Comparison of ENCODE assay signal across 8 cellular contexts in the genomic region with DNA sequence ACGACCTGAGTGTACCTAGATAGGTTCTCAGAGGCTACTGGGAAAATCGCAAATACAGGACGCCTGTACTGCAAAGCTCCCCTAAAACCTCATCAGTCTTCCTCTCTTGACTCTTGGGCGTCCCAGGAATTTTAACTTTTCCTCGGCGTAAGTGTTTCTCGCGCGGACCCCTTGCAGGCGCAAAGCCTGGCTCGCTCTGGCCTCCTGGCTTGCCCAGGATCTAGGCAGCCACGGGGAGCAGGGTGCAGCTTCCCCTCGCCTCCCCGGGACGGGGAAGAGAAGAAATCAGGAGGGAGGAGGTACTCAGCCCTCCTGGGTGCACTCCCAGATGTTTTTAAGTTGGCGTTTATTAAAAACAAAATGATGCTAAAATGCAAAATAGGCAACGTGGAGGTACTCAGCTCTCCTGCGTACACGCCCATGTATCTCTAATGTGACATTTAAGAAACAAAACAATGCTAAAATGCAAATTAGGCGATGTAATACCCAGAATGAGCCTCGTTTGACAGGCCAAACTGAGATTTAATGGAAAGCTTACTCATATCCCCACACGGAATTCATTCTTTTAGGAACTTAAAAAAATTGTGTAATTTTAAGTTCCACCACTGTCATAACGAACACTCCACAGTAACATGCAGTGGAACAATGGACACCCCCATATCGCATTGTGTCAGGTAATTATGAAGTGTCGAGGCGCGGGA. TPM values are rescaled to one million over a fixed set of nuclear protein-coding genes. Genes with fewer than 3 reads are reported as not detected.
DNase-seq lines count a peak whose midpoint lies in the region; ATAC-seq and TF ChIP-seq lines count a peak whose summit lies in the region.

No MANE protein-coding gene starts in this region.

- no peaks in the 10 kb centered on the region for H3K9me3 ChIP-seq in SU-DHL-6 (ENCODE audit: insufficient read depth, low read length)
- no peaks in the 10 kb centered on the region for H3K9me3 ChIP-seq in sigmoid colon

- peaks cover 10% of the 10 kb centered on the region for H3F3A ChIP-seq in SU-DHL-6 (ENCODE audit: insufficient read depth)

- no peaks in the 10 kb centered on the region for H3K27me3 ChIP-seq in SU-DHL-6 (ENCODE audit: low read length)
- H3K27me3 ChIP-seq in sigmoid colon: peaks cover 0 to 6% (median 0%) of the 10 kb centered on the region in 3 donors

- H3K36me3 ChIP-seq in SU-DHL-6 (ENCODE audit: low read length): 0 out of 2 replicates have a peak, but pooled peaks cover 3% of the 10 kb centered on the region
- H3K36me3 ChIP-seq in sigmoid colon: no peaks in the 10 kb centered on the region

- peak overlapping the region; percentile 37 for H2AFZ ChIP-seq in SU-DHL-6 (ENCODE audit: low read depth, low read length, severe bottlenecking)

- peak overlapping the region; percentile 66 for H3K4me2 ChIP-seq in SU-DHL-6 (ENCODE audit: low read depth, low read length, poor library complexity, severe bottlenecking)

- peaks cover 31% of the 10 kb centered on the region for H3K79me2 ChIP-seq in SU-DHL-6 (ENCODE audit: insufficient read depth, low read length)

- intact Hi-C loops in left ventricle myocardium superior (cut with micrococcal nuclease) (no loop called here), sigmoid colon (cut with DNase I) (loop anchor here (5.0 kb wide), 1 partner anchor 469 kb away; the partner anchor contains the start of gene SEC63)

- no peak for TF ChIP-seq EP300 in sigmoid colon (IDR thresholded peaks at IDR 0.05)

- peak; percentile 33 for DNase-seq in left ventricle myocardium superior
- DNase-seq in sigmoid colon: no peak
- DNase-seq in COR-L47 (lab: John Stamatoyannopoulos, UW): no peak
- DNase-seq in erythroblast (lab: John Stamatoyannopoulos, UW): no peak
- DNase-seq in NCI-H2171 (lab: John Stamatoyannopoulos, UW): no peak
- no peak for DNase-seq in UCSD-AML1 (lab: John Stamatoyannopoulos, UW; ENCODE audit: unreplicated experiment)

- no peaks in the 10 kb centered on the region for H3K9me2 ChIP-seq in SU-DHL-6 (replicated peaks; ENCODE audit: insufficient read depth, low read length)

- peaks cover 0 to 26% (median 12%) of the 10 kb centered on the region in 4 donors for H3K4me1 ChIP-seq in sigmoid colon

- TF ChIP-seq POLR2A in sigmoid colon (IDR thresholded peaks at IDR 0.05) (no peak), erythroblast (IDR thresholded peaks at IDR 0.05; ENCODE audit: low read length) (no peak)

- H3K9ac ChIP-seq in SU-DHL-6 (ENCODE audit: low read length): peak overlapping the region; percentile 90

- H4K20me1 ChIP-seq in SU-DHL-6 (ENCODE audit: low read depth, low read length): peaks cover 4% of the 10 kb centered on the region; the same call in 1 of the 2 replicates

- H3K4me3 ChIP-seq in GM12875 (ENCODE audit: low read depth, low read length) (peak overlapping the region; percentile 73), SU-DHL-6 (ENCODE audit: insufficient read depth, low read length, poor library complexity, severe bottlenecking) (peak overlapping the region; percentile 96), sigmoid colon (peak overlapping the region; percentile 77 to 86 (median 82))

- no peak for ATAC-seq in left ventricle myocardium superior

- H3K27ac ChIP-seq in SU-DHL-6 (ENCODE audit: low read depth, low read length) (no peak overlapping the region), sigmoid colon (peak overlapping the region; percentile 88 to 95 (median 92))

- no peak for TF ChIP-seq CTCF in GM12875 (IDR thresholded peaks at IDR 0.05; ENCODE audit: borderline replicate concordance, insufficient read depth, low read depth, low read length)
- TF ChIP-seq CTCF in SU-DHL-6 (IDR thresholded peaks at IDR 0.05; ENCODE audit: insufficient read depth, low read length, poor library complexity, severe bottlenecking): no peak
- no peak for TF ChIP-seq CTCF in sigmoid colon (IDR thresholded peaks at IDR 0.05)

- WGBS in sigmoid colon, 2 donors: 10 to 13% methylated on average over 27 of the region's 27 CpGs

RNA-seq across cellular contexts. Expression of gene SOBP, which starts 1.6 kb away (rescaled TPM):
- total RNA-seq in left ventricle myocardium superior (15.3 TPM), sigmoid colon (10 to 100 TPM; 16.8 to 38.5 (median 22.8) TPM)
- polyA plus RNA-seq in sigmoid colon: 1 to 10 TPM; 1.2 to 2.4 (median 1.8) TPM

RNA-seq across cellular contexts. Expression of gene PDSS2, which starts 29.0 kb away (rescaled TPM):
- total RNA-seq in left ventricle myocardium superior: 16.2 TPM
- 10 to 100 TPM in 1 of 4 donors, 1 to 10 TPM in 3; 9.4 to 11.1 (median 9.6) TPM for total RNA-seq in sigmoid colon
- polyA plus RNA-seq in sigmoid colon: 10 to 100 TPM; 13.8 to 18.5 (median 13.8) TPM
